In genomic region chr9:110015759-110016158, GRCh38 we compare ENCODE assay signal across 9 cellular contexts.
DNase-seq lines count a peak whose midpoint lies in the region; ATAC-seq lines count a peak whose summit lies in the region.
"Had no signal": no experiment of that assay in that cellular context is flagged by ENCODE, and none has a peak within 500 bp of the region (broad histone marks: within the 10 kb centered on the region; RNA-seq: fewer than 3 reads in every experiment).

No MANE protein-coding gene starts in this region.

- no peaks in the 10 kb centered on the region for H3K27me3 ChIP-seq in HUES48 (ENCODE audit: control insufficient read depth, insufficient read depth, low read length)
- H3K27me3 ChIP-seq: body of pancreas, right lobe of liver had no signal

- ATAC-seq in activated naive CD4-positive, alpha-beta T cell treated with anti-CD3 and anti-CD28 coated beads, Interleukin-2, amount 50 U/mL, for 72 hours, result peak; percentile 68 to 81
- no peak for ATAC-seq in HG02678 (IDR thresholded peaks at IDR 0.05; ENCODE audit: unreplicated experiment)
- ATAC-seq: body of pancreas had no signal

- DNase-seq in ELR (ENCODE audit: low read depth), result peak; percentile 98
- no peak for DNase-seq in activated naive CD4-positive, alpha-beta T cell treated with anti-CD3 and anti-CD28 coated beads, Interleukin-2, amount 50 U/mL, for 72 hours (ENCODE audit: low spot score in 2 of 2)
- DNase-seq in lung microvascular endothelial cell (ENCODE audit: low read depth in 2 of 2), result peak; percentile 72 to 98
- DNase-seq in NCI-H345 treated with DMSO at 0.1 percent for 48 hours (lab: John Stamatoyannopoulos, UW; ENCODE audit: unreplicated experiment), result no peak
- DNase-seq in NCI-H1048 (lab: John Stamatoyannopoulos, UW), result no peak
- DNase-seq: right lobe of liver had no signal

- H3K36me3 ChIP-seq in HUES48 (ENCODE audit: control insufficient read depth, insufficient read depth, low read length), result no peaks in the 10 kb centered on the region
- H3K36me3 ChIP-seq: right lobe of liver had no signal

- no peak overlapping the region for H3K27ac Mint-ChIP-seq in activated naive CD4-positive, alpha-beta T cell treated with anti-CD3 and anti-CD28 coated beads, Interleukin-2, amount 50 U/mL, for 72 hours

- H3K9me3 ChIP-seq in HUES48 (ENCODE audit: control insufficient read depth, insufficient read depth, low read length), result no peaks in the 10 kb centered on the region
- H3K9me3 ChIP-seq: body of pancreas, right lobe of liver had no signal

- H3K4me1 ChIP-seq in HUES48 (ENCODE audit: control insufficient read depth, insufficient read depth, low read length), result no peaks in the 10 kb centered on the region
- H3K4me1 ChIP-seq: body of pancreas, right lobe of liver had no signal

- H3K27ac ChIP-seq in HUES48 (ENCODE audit: low read depth, low read length), result peak overlapping the region; percentile 7
- H3K27ac ChIP-seq: body of pancreas had no signal

- H3K36me3 Mint-ChIP-seq in activated naive CD4-positive, alpha-beta T cell treated with anti-CD3 and anti-CD28 coated beads, Interleukin-2, amount 50 U/mL, for 72 hours, result peaks cover 0 to 5% of the 10 kb centered on the region in 2 donors

- no peak overlapping the region for H3K9ac ChIP-seq in HUES48 (ENCODE audit: low read depth, low read length)

- no peak overlapping the region for H3K4me3 ChIP-seq in HUES48 (ENCODE audit: low read depth, low read length)
- H3K4me3 ChIP-seq: body of pancreas, right lobe of liver had no signal

- H3K9me3 Mint-ChIP-seq in activated naive CD4-positive, alpha-beta T cell treated with anti-CD3 and anti-CD28 coated beads, Interleukin-2, amount 50 U/mL, for 72 hours, result peaks cover 0 to 3% of the 10 kb centered on the region in 2 donors

Comparison
In these comparisons a context has a peak if more than half of its experiments do, and no peak if none do; other contexts are left out.
1. DNase-seq: peak in ELR (single experiment) and lung microvascular endothelial cell (2 of 2); none in activated naive CD4-positive, alpha-beta T cell treated with anti-CD3 and anti-CD28 coated beads, Interleukin-2, amount 50 U/mL, for 72 hours (0 of 2), NCI-H345 treated with DMSO at 0.1 percent for 48 hours (single experiment) and NCI-H1048 (single experiment).